ENCODE assay signal across 8 cellular contexts in the genomic region with DNA sequence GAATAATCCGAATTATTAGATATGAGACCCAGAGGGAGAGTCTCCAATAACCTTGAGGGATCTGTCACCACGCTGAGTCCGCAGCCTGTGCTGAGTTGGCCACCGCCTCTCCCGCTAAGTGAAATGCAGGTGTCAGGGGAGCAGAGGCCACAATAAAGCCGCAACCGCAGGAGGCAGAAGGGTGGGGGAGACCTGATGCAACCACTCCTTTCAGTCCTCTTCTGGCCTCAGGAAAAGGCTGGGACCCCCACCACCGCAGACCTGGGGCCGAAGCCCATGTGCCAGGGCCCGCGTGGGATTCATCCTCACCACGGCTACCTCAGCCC. TPM values are rescaled to one million over a fixed set of nuclear protein-coding genes. Genes with fewer than 3 reads are reported as not detected.
A peak's percentile ranks its signal among the peaks of the same experiment; 100 is the strongest.
DNase-seq lines count a peak whose midpoint lies in the region; ATAC-seq and TF ChIP-seq lines count a peak whose summit lies in the region.

No MANE protein-coding gene starts in this region.

- H3K4me3 ChIP-seq in skeletal muscle cell (ENCODE audit: low read depth, low read length) = peak overlapping the region; percentile 91

- H3K27me3 Mint-ChIP-seq in activated T-cell treated with anti-CD3 and anti-CD28 coated beads, Interleukin-2, amount 50 U/mL, for 4 hours (ENCODE audit: low read depth) = peaks cover 60% of the 10 kb centered on the region
- H3K27me3 Mint-ChIP-seq in activated T-helper 17 cell treated with anti-CD3 and anti-CD28 coated beads, Interleukin-2, amount 50 U/mL, for 72 hours = peaks cover 44% of the 10 kb centered on the region

- no peak for TF ChIP-seq CTCF in C4-2B (conservative IDR thresholded peaks at IDR 0.05)

- no peak overlapping the region for H3K4me3 Mint-ChIP-seq in activated T-cell treated with anti-CD3 and anti-CD28 coated beads, Interleukin-2, amount 50 U/mL, for 4 hours
- no peak overlapping the region for H3K4me3 Mint-ChIP-seq in activated T-helper 17 cell treated with anti-CD3 and anti-CD28 coated beads, Interleukin-2, amount 50 U/mL, for 72 hours

- H3K9me3 Mint-ChIP-seq in activated T-cell treated with anti-CD3 and anti-CD28 coated beads, Interleukin-2, amount 50 U/mL, for 4 hours = no peaks in the 10 kb centered on the region
- no peaks in the 10 kb centered on the region for H3K9me3 Mint-ChIP-seq in activated T-helper 17 cell treated with anti-CD3 and anti-CD28 coated beads, Interleukin-2, amount 50 U/mL, for 72 hours

- peak overlapping the region; percentile 12; the same call in 1 of the 2 replicates for H3K27ac ChIP-seq in C4-2B

- ATAC-seq in HG02678 (IDR thresholded peaks at IDR 0.05; ENCODE audit: unreplicated experiment) = peak; percentile 42
- peak; percentile 40 to 44 for ATAC-seq in activated T-cell treated with anti-CD3 and anti-CD28 coated beads, Interleukin-2, amount 50 U/mL, for 4 hours
- ATAC-seq in left ventricle myocardium superior = peak; percentile 37
- no peak for ATAC-seq in activated T-helper 17 cell treated with anti-CD3 and anti-CD28 coated beads, Interleukin-2, amount 50 U/mL, for 72 hours (replicated peaks)

- no peaks in the 10 kb centered on the region for H3K36me3 Mint-ChIP-seq in activated T-cell treated with anti-CD3 and anti-CD28 coated beads, Interleukin-2, amount 50 U/mL, for 4 hours (ENCODE audit: insufficient read depth)
- peaks cover 11% of the 10 kb centered on the region for H3K36me3 Mint-ChIP-seq in activated T-helper 17 cell treated with anti-CD3 and anti-CD28 coated beads, Interleukin-2, amount 50 U/mL, for 72 hours (ENCODE audit: low read depth)

- H3K27ac Mint-ChIP-seq in activated T-helper 17 cell treated with anti-CD3 and anti-CD28 coated beads, Interleukin-2, amount 50 U/mL, for 72 hours = no peak overlapping the region

- H3K4me1 Mint-ChIP-seq in activated T-cell treated with anti-CD3 and anti-CD28 coated beads, Interleukin-2, amount 50 U/mL, for 4 hours (ENCODE audit: low read depth) = peaks cover 12% of the 10 kb centered on the region
- peaks cover 4% of the 10 kb centered on the region for H3K4me1 Mint-ChIP-seq in activated T-helper 17 cell treated with anti-CD3 and anti-CD28 coated beads, Interleukin-2, amount 50 U/mL, for 72 hours

- intact Hi-C loops in left ventricle myocardium superior (cut with micrococcal nuclease) = no loop called here

- DNase-seq in activated T-cell treated with anti-CD3 and anti-CD28 coated beads, Interleukin-2, amount 50 U/mL, for 4 hours = no peak
- DNase-seq in left ventricle myocardium superior = no peak
- DNase-seq in skeletal muscle cell (ENCODE audit: low read depth) = no peak
- DNase-seq in NCI-H524 treated with DMSO at 0.1 percent for 48 hours (lab: John Stamatoyannopoulos, UW) = no peak
- DNase-seq in epidermal melanocyte (ENCODE audit: insufficient read length, low spot score) = no peak

RNA-seq across cellular contexts. Expression of a gene that starts 0.6 kb away (rescaled TPM):
- total RNA-seq in activated T-cell treated with anti-CD3 and anti-CD28 coated beads, Interleukin-2, amount 50 U/mL, for 4 hours = under 1 TPM; 0.16 to 0.41 (median 0.25) TPM
- total RNA-seq in left ventricle myocardium superior = 67.1 TPM
- total RNA-seq in activated T-helper 17 cell treated with anti-CD3 and anti-CD28 coated beads, Interleukin-2, amount 50 U/mL, for 72 hours = under 1 TPM; 0.04 to 0.11 TPM

Comparison
In these comparisons a context has a peak if more than half of its experiments do, and no peak if none do; other contexts are left out.
1. RNA of a gene that starts 0.6 kb away (total RNA-seq): 67.1 TPM in left ventricle myocardium superior (single experiment); 0.16 to 0.41 TPM in activated T-cell treated with anti-CD3 and anti-CD28 coated beads, Interleukin-2, amount 50 U/mL, for 4 hours and 0.04 to 0.11 TPM in activated T-helper 17 cell treated with anti-CD3 and anti-CD28 coated beads, Interleukin-2, amount 50 U/mL, for 72 hours; every median in the first group is over 10 times any median in the second.